In genomic region chr2:75276093-75277055, GRCh38 we compare ENCODE assay signal across 13 cellular contexts.
DNase-seq lines count a peak whose midpoint lies in the region; ATAC-seq and TF ChIP-seq lines count a peak whose summit lies in the region.
"Had no signal": no experiment of that assay in that cellular context is flagged by ENCODE, and none has a peak within 500 bp of the region (broad histone marks: within the 10 kb centered on the region; RNA-seq: fewer than 3 reads in every experiment).

No MANE protein-coding gene starts in this region.

- DNase-seq in H4 (ENCODE audit: low spot score) (peak; percentile 17), RWPE2 (ENCODE audit: low spot score) (no peak), osteocyte (ENCODE audit: extremely low spot score, unreplicated experiment) (no peak), amygdala (lab: John Stamatoyannopoulos, UW) (no peak), stomach (no peak), GM10266 (ENCODE audit: extremely low spot score) (no peak), NCI-H2029 (lab: John Stamatoyannopoulos, UW) (no peak)
- DNase-seq: dermis blood vessel endothelial cell, naive B cell, NCI-H1436 treated with DMSO at 0.1 percent for 48 hours, Peyer's patch had no signal

- H3K4me3 Mint-ChIP-seq in osteocyte (ENCODE audit: unreplicated experiment): peak overlapping the region; percentile 51
- H3K4me3 Mint-ChIP-seq: naive B cell had no signal

- TF ChIP-seq POLR2A in stomach (IDR thresholded peaks at IDR 0.05): no peak

- H3K9me3 ChIP-seq in RWPE2 (ENCODE audit: severe bottlenecking) (no peaks in the 10 kb centered on the region), stomach (no peaks in the 10 kb centered on the region)
- H3K9me3 ChIP-seq: Peyer's patch had no signal

- H3K27ac ChIP-seq in RWPE2 (ENCODE audit: poor library complexity, severe bottlenecking): no peak overlapping the region
- no peak overlapping the region for H3K27ac ChIP-seq in stomach
- H3K27ac ChIP-seq: Peyer's patch had no signal

- H3K9me3 Mint-ChIP-seq in osteocyte (ENCODE audit: unreplicated experiment): peaks cover 5% of the 10 kb centered on the region

- no peak for TF ChIP-seq EP300 in stomach (IDR thresholded peaks at IDR 0.05)

- H3K4me1 ChIP-seq in RWPE2 (ENCODE audit: insufficient read depth, poor library complexity, severe bottlenecking): no peaks in the 10 kb centered on the region
- no peaks in the 10 kb centered on the region for H3K4me1 ChIP-seq in stomach
- H3K4me1 ChIP-seq: Peyer's patch had no signal

- 58 to 67% (median 63%) methylated on average over 8 of the region's 8 CpGs for whole genome bisulfite sequencing in stomach, 5 donors

- no peaks in the 10 kb centered on the region for H3K36me3 Mint-ChIP-seq in osteocyte (ENCODE audit: unreplicated experiment)

- TF ChIP-seq CTCF in RWPE2 (IDR thresholded peaks at IDR 0.05; ENCODE audit: poor library complexity, severe bottlenecking) (no peak), osteocyte (IDR thresholded peaks at IDR 0.05) (no peak), stomach (IDR thresholded peaks at IDR 0.05) (no peak), GM10266 (IDR thresholded peaks at IDR 0.05; ENCODE audit: control insufficient read depth, insufficient read depth, low read depth, missing control alignments) (no peak)

- peaks cover 18% of the 10 kb centered on the region for H3K4me1 Mint-ChIP-seq in osteocyte (ENCODE audit: unreplicated experiment)
- H3K4me1 Mint-ChIP-seq: naive B cell had no signal

- H3K27me3 ChIP-seq in RWPE2 (ENCODE audit: insufficient read depth, poor library complexity, severe bottlenecking) (no peaks in the 10 kb centered on the region), stomach (no peaks in the 10 kb centered on the region)
- H3K27me3 ChIP-seq: Peyer's patch had no signal

- H3K27me3 Mint-ChIP-seq in osteocyte (ENCODE audit: unreplicated experiment): no peaks in the 10 kb centered on the region

- H3K36me3 ChIP-seq in RWPE2 (ENCODE audit: low read depth) (no peaks in the 10 kb centered on the region), stomach (no peaks in the 10 kb centered on the region)
- H3K36me3 ChIP-seq: Peyer's patch had no signal

- peak; percentile 87 for ATAC-seq in RWPE2 (ENCODE audit: low read depth)
- ATAC-seq in esophagus mucosa: peak; percentile 38
- ATAC-seq: activated CD4-positive, CD25-positive, alpha-beta regulatory T cell treated with anti-CD3 and anti-CD28 coated beads, Interleukin-2, amount 50 U/mL, for 24 hours had no signal

- H3K4me3 ChIP-seq in RWPE2 (ENCODE audit: severe bottlenecking): no peak overlapping the region
- H3K4me3 ChIP-seq in stomach: no peak overlapping the region
- H3K4me3 ChIP-seq: Peyer's patch had no signal

- H3K27ac Mint-ChIP-seq in osteocyte (ENCODE audit: unreplicated experiment): peak overlapping the region; percentile 44
- H3K27ac Mint-ChIP-seq: naive B cell had no signal

- intact Hi-C loops in stomach (cut with DNase I; ENCODE audit: low total_unique reads): no loop called here
